ENCODE assay signal across 9 cellular contexts in the genomic region with DNA sequence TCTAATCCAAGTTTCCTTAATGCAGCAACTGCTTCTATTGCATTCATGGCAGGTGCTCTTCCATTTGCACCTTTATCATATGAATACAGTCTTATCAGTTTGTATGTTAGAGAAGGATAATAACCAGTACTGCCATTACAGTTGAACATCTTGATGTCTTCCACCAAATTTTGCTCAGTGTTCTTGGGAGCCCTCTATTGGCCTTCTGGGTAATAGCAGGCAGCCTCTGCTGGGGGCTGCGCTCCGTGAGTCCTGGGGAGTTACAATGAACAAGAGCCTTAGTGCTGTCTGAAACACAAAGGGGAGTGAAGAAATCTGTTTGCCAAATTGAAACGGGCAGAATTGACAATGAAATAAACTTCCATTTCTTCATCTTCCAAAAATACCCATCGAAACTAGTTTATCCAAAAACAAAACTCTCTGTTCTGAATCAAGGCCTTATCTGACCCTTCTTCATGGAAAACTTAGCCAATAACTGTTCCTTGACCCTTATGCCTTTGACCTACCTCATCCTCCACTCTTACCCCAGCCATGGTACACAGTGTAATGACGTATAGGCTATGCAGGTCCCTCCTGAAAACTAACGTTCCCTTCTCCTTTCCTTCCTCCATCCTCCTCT.
DNase-seq lines count a peak whose midpoint lies in the region; ATAC-seq and TF ChIP-seq lines count a peak whose summit lies in the region.
"Had no signal": no experiment of that assay in that cellular context is flagged by ENCODE, and none has a peak within 500 bp of the region (broad histone marks: within the 10 kb centered on the region; RNA-seq: fewer than 3 reads in every experiment).

No MANE protein-coding gene starts in this region.

- H3K4me3 ChIP-seq in tibial nerve = no peak overlapping the region

- H3K36me3 ChIP-seq in tibial nerve = no peaks in the 10 kb centered on the region

- DNase-seq in CD1c-positive myeloid dendritic cell (ENCODE audit: extremely low spot score) (peak; percentile 41), NCI-H82 (lab: John Stamatoyannopoulos, UW) (peak; percentile 75), T47D (ENCODE audit: low read depth in 1 of 2, low spot score in 1 of 2) (peak; percentile 9 to 33), left kidney (ENCODE audit: low read depth, low spot score) (peak; percentile 55), tibial nerve (ENCODE audit: low spot score in 2 of 2) (peak in 1 of 2 donors; percentile 13)

- H3K36me3 Mint-ChIP-seq in stimulated activated memory B cell treated with anti-CD40 and anti-IgM and Interleukin-4, amounts not matched to agents 10 μg/mL and 1 μg/mL and 100 μg/mL, for 72 hours = no peaks in the 10 kb centered on the region
- H3K36me3 Mint-ChIP-seq: IgD-negative memory B cell had no signal

- peak; percentile 57 to 86 (median 73) for TF ChIP-seq CTCF in tibial nerve (IDR thresholded peaks at IDR 0.05)

- H3K4me3 Mint-ChIP-seq in stimulated activated memory B cell treated with anti-CD40 and anti-IgM and Interleukin-4, amounts not matched to agents 10 μg/mL and 1 μg/mL and 100 μg/mL, for 72 hours = no peak overlapping the region
- H3K4me3 Mint-ChIP-seq: IgD-negative memory B cell had no signal

- H3K27ac ChIP-seq in tibial nerve = no peak overlapping the region

- H3K27ac Mint-ChIP-seq in stimulated activated memory B cell treated with anti-CD40 and anti-IgM and Interleukin-4, amounts not matched to agents 10 μg/mL and 1 μg/mL and 100 μg/mL, for 72 hours = no peak overlapping the region
- H3K27ac Mint-ChIP-seq: IgD-negative memory B cell had no signal

- H3K27me3 ChIP-seq in tibial nerve = no peaks in the 10 kb centered on the region

- peaks cover 11% of the 10 kb centered on the region for H3K9me3 Mint-ChIP-seq in stimulated activated memory B cell treated with anti-CD40 and anti-IgM and Interleukin-4, amounts not matched to agents 10 μg/mL and 1 μg/mL and 100 μg/mL, for 72 hours

- ATAC-seq in GM18909 (IDR thresholded peaks at IDR 0.05; ENCODE audit: poor library complexity, unreplicated experiment) (peak; percentile 53), GM18511 (IDR thresholded peaks at IDR 0.05; ENCODE audit: unreplicated experiment) (no peak)
- no peak for ATAC-seq in stimulated activated memory B cell treated with anti-CD40 and anti-IgM and Interleukin-4, amounts not matched to agents 10 μg/mL and 1 μg/mL and 100 μg/mL, for 72 hours

- H3K27me3 Mint-ChIP-seq in stimulated activated memory B cell treated with anti-CD40 and anti-IgM and Interleukin-4, amounts not matched to agents 10 μg/mL and 1 μg/mL and 100 μg/mL, for 72 hours = peaks cover 25% of the 10 kb centered on the region

- peaks cover 0 to 12% (median 0%) of the 10 kb centered on the region in 4 donors for H3K9me3 ChIP-seq in tibial nerve

- no peaks in the 10 kb centered on the region for H3K4me1 Mint-ChIP-seq in stimulated activated memory B cell treated with anti-CD40 and anti-IgM and Interleukin-4, amounts not matched to agents 10 μg/mL and 1 μg/mL and 100 μg/mL, for 72 hours
- H3K4me1 Mint-ChIP-seq: IgD-negative memory B cell had no signal

- TF ChIP-seq EP300 in tibial nerve (IDR thresholded peaks at IDR 0.05) = no peak

- WGBS in tibial nerve, 2 donors = 32% methylated on average over 6 of the region's 6 CpGs

- no peak for TF ChIP-seq POLR2A in tibial nerve (IDR thresholded peaks at IDR 0.05)

- in situ Hi-C loops in T47D (cut with HindIII; ENCODE audit: low pct_unique_long_range_greater_than_20kb, low sequenced_read_pairs) = no loop called here

- peaks cover 0 to 7% (median 0%) of the 10 kb centered on the region in 4 donors for H3K4me1 ChIP-seq in tibial nerve
